In genomic region chr9:124870723-124871122, GRCh38 we compare ENCODE assay signal across 9 cellular contexts. TPM values are rescaled to one million over a fixed set of nuclear protein-coding genes. Genes with fewer than 3 reads are reported as not detected.
A peak's percentile ranks its signal among the peaks of the same experiment; 100 is the strongest.
DNase-seq lines count a peak whose midpoint lies in the region; ATAC-seq and TF ChIP-seq lines count a peak whose summit lies in the region.
"Had no signal": no experiment of that assay in that cellular context is flagged by ENCODE, and none has a peak within 500 bp of the region (broad histone marks: within the 10 kb centered on the region; RNA-seq: fewer than 3 reads in every experiment).

No MANE protein-coding gene starts in this region.

- no peak for DNase-seq in brain microvascular endothelial cell
- no peak for DNase-seq in NCI-H748 treated with DMSO at 0.1 percent for 48 hours (lab: John Stamatoyannopoulos, UW)
- no peak for DNase-seq in activated CD8-positive, alpha-beta memory T cell treated with anti-CD3 and anti-CD28 coated beads, Interleukin-2, amount 50 U/mL, for 4 hours
- no peak for DNase-seq in CD1c-positive myeloid dendritic cell (ENCODE audit: extremely low spot score)
- DNase-seq: NCI-H1930 had no signal

- H3K4me1 ChIP-seq in HUES64 (ENCODE audit: insufficient read depth, low read length) (peaks cover 15% of the 10 kb centered on the region), mononuclear cell (ENCODE audit: insufficient read depth, low read length) (peaks cover 61% of the 10 kb centered on the region)

- H3K4me3 ChIP-seq in HUES64 (ENCODE audit: low read length) (peak overlapping the region; percentile 91), brain microvascular endothelial cell (ENCODE audit: low read depth, low read length) (peak overlapping the region; percentile 96), mononuclear cell (ENCODE audit: low read length) (peak overlapping the region; percentile 83)

- in situ Hi-C loops in brain microvascular endothelial cell (cut with HindIII; ENCODE audit: low pct_ligation_motif_present, low sequenced_read_pairs): no loop called here

- H3K27me3 ChIP-seq in HUES64 (ENCODE audit: insufficient read depth, low read length) (no peaks in the 10 kb centered on the region), brain microvascular endothelial cell (replicated peaks) (no peaks in the 10 kb centered on the region), mononuclear cell (ENCODE audit: insufficient read depth, low read length) (no peaks in the 10 kb centered on the region)

- H3K9me3 ChIP-seq in HUES64 (ENCODE audit: insufficient read depth, low read depth, low read length): no peaks in the 10 kb centered on the region
- H3K9me3 ChIP-seq in mononuclear cell (ENCODE audit: low read depth, low read length): no peaks in the 10 kb centered on the region

- WGBS in HUES64: 81% methylated on average over 6 of the region's 6 CpGs

- ATAC-seq in HG02970 (IDR thresholded peaks at IDR 0.05; ENCODE audit: low FRiP score, unreplicated experiment): no peak

- peak overlapping the region; percentile 96 for H3K9ac ChIP-seq in HUES64 (ENCODE audit: low read depth, low read length)

- peaks cover 41% of the 10 kb centered on the region for H3K36me3 ChIP-seq in HUES64 (ENCODE audit: insufficient read depth, low read length)
- H3K36me3 ChIP-seq in brain microvascular endothelial cell (replicated peaks): peaks cover 34% of the 10 kb centered on the region

- TF ChIP-seq CTCF in 22Rv1 (IDR thresholded peaks at IDR 0.05) (no peak), brain microvascular endothelial cell (IDR thresholded peaks at IDR 0.05; ENCODE audit: low read depth, low read length, missing control alignments) (no peak)

- peak overlapping the region; percentile 98 for H3K27ac ChIP-seq in 22Rv1
- H3K27ac ChIP-seq in HUES64 (ENCODE audit: low read depth, low read length): no peak overlapping the region; the same call in 1 of the 2 replicates
- H3K27ac ChIP-seq in brain microvascular endothelial cell: no peak overlapping the region

RNA-seq across cellular contexts. Expression of gene ARPC5L, which starts 8.8 kb away (rescaled TPM):
- 57.9 TPM for polyA plus RNA-seq in HUES64 (2013, experiment 1 of 2)
- polyA plus RNA-seq in HUES64 (2013, experiment 2 of 2): 50.6 TPM
- total RNA-seq in mononuclear cell: 29.3 TPM

RNA-seq across cellular contexts. Expression of gene RPL35, which starts 9.0 kb away (rescaled TPM):
- polyA plus RNA-seq in HUES64 (2013, experiment 1 of 2): 2,082 TPM
- 2,092 TPM for polyA plus RNA-seq in HUES64 (2013, experiment 2 of 2)
- total RNA-seq in mononuclear cell: 2,254 TPM

RNA-seq across cellular contexts. Expression of gene WDR38, which starts 17.5 kb away (rescaled TPM):
- polyA plus RNA-seq in HUES64 (2013, experiment 1 of 2): not detected
- polyA plus RNA-seq in HUES64 (2013, experiment 2 of 2): not detected
- not detected for total RNA-seq in mononuclear cell
